In the genomic region with DNA sequence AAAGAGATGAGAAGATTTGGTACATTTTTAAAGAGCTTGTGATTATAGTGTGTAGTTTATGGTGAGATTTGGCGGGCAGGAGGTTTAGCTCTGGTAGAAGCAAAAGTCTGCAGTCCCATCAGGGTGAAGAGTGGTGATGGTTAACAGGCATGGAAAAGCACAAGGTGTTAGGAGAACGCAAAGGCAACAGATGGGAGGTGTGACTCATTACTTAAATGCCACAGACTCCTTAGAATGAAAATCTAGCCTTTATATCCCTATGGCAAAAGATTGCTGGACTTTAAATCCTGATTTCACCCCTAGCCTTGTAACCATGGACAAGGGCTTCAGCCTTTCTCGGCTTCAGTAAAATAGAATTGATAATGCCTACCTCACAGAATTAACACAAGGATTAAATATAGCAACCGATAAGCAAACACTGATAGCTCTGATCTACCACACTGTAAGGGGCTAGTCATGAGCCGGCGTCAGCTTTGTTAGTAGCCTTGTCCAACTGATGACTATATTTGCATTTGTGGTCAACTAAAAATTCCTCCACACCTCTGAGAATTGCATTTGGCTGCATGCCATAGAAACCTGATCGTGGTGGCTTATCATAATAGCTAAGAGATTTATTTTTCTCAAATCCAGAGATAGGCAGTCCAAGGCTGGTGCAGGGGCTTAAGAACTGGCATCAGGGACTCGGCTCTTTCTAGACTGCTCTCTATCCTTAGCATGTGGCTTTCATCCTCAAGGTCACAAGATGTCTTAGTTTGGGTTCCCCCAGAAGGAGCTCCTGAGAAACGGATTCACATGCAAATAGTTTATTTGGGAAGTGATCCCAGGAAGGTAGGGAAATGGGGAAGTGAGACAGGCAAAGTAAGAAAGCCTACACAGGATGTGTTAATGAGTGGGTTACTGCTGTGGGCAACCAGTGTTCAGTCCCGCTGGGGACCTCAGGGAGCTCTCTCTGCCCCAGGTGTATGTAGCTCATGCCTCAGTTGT, we compare ENCODE assay signal across 8 cellular contexts. TPM values are rescaled to one million over a fixed set of nuclear protein-coding genes. Genes with fewer than 3 reads are reported as not detected.
DNase-seq lines count a peak whose midpoint lies in the region; ATAC-seq, FAIRE-seq and TF ChIP-seq lines count a peak whose summit lies in the region.

No MANE protein-coding gene starts in this region.

- peak overlapping the region in 3 of 4 donors; percentile 27 to 77 (median 67) for H3K4me3 Mint-ChIP-seq in IgD-negative memory B cell

- DNase-seq in cardiac fibroblast (ENCODE audit: low read depth in 2 of 2) = peak; percentile 32 to 49
- DNase-seq in RCC 7860 (ENCODE audit: low spot score) = no peak
- DNase-seq in stimulated activated naive CD8-positive, alpha-beta T cell treated with anti-CD3 and anti-CD28 coated beads, Interleukin-15, Interleukin-2, amounts not matched to agents 100 U/mL and 50 U/mL, for 24 hours = no peak
- no peak for DNase-seq in ascending aorta (ENCODE audit: low spot score in 2 of 2)
- DNase-seq in posterior cingulate gyrus = no peak

- peak; percentile 64 for ATAC-seq in GM21447 (IDR thresholded peaks at IDR 0.05; ENCODE audit: unreplicated experiment)
- no peak for ATAC-seq in stimulated activated naive CD8-positive, alpha-beta T cell treated with anti-CD3 and anti-CD28 coated beads, Interleukin-15, Interleukin-2, amounts not matched to agents 100 U/mL and 50 U/mL, for 24 hours

- H3K27me3 ChIP-seq in ascending aorta = no peaks in the 10 kb centered on the region

- H3K27ac Mint-ChIP-seq in IgD-negative memory B cell = peak overlapping the region in 1 of 3 donors; percentile 4

- peaks cover 22 to 29% (median 26%) of the 10 kb centered on the region in 3 donors for H3K4me1 Mint-ChIP-seq in IgD-negative memory B cell

- H3K27me3 Mint-ChIP-seq in IgD-negative memory B cell = no peaks in the 10 kb centered on the region

- no peaks in the 10 kb centered on the region for H3K36me3 Mint-ChIP-seq in IgD-negative memory B cell

- no peaks in the 10 kb centered on the region for H3K9me3 ChIP-seq in ascending aorta

- H3K36me3 ChIP-seq in ascending aorta = peaks cover 6 to 13% of the 10 kb centered on the region in 2 donors

- no peaks in the 10 kb centered on the region for H3K9me3 Mint-ChIP-seq in IgD-negative memory B cell

- intact Hi-C loops in ascending aorta (cut with DNase I) (no loop called here), posterior cingulate gyrus (cut with DNase I) (no loop called here)

- H3K27ac ChIP-seq in ascending aorta = no peak overlapping the region

- TF ChIP-seq CTCF in cardiac fibroblast (IDR thresholded peaks at IDR 0.05; ENCODE audit: low read depth, low read length) (no peak), ascending aorta (IDR thresholded peaks at IDR 0.05) (no peak)

- FAIRE-seq in RCC 7860 (lab: Jason Lieb, UNC) = no peak

- H3K4me3 ChIP-seq in GM08714 (ENCODE audit: low read length) = peak overlapping the region; percentile 11; the same call in 1 of the 2 replicates
- H3K4me3 ChIP-seq in cardiac fibroblast (replicated peaks in 1 of 2; ENCODE audit: low read depth in 2 of 2, low read length in 2 of 2) = no peak overlapping the region
- H3K4me3 ChIP-seq in ascending aorta = no peak overlapping the region

- peaks cover 0 to 2% of the 10 kb centered on the region in 2 donors for H3K4me1 ChIP-seq in ascending aorta

RNA-seq across cellular contexts. Expression of a gene that starts 19.6 kb away (rescaled TPM):
- 4.0 TPM for polyA plus RNA-seq in IgD-negative memory B cell
- total RNA-seq in ascending aorta = 58.4 TPM

RNA-seq across cellular contexts. Expression of a gene that starts 19.6 kb away (rescaled TPM):
- polyA plus RNA-seq in IgD-negative memory B cell = 20.4 TPM
- total RNA-seq in ascending aorta = 7.2 TPM

Comparison
In these comparisons a context has a peak if more than half of its experiments do, and no peak if none do; other contexts are left out.
1. DNase-seq: peak in cardiac fibroblast (2 of 2); none in RCC 7860 (single experiment), stimulated activated naive CD8-positive, alpha-beta T cell treated with anti-CD3 and anti-CD28 coated beads, Interleukin-15, Interleukin-2, amounts not matched to agents 100 U/mL and 50 U/mL, for 24 hours (single experiment), ascending aorta (0 of 2) and posterior cingulate gyrus (0 of 10).